11 cellular contexts compared by ENCODE assay signal in genomic region chr15:40908095-40908494, GRCh38. TPM values are rescaled to one million over a fixed set of nuclear protein-coding genes. Genes with fewer than 3 reads are reported as not detected.
A peak's percentile ranks its signal among the peaks of the same experiment; 100 is the strongest.
DNase-seq lines count a peak whose midpoint lies in the region; ATAC-seq and TF ChIP-seq lines count a peak whose summit lies in the region.
"Had no signal": no experiment of that assay in that cellular context is flagged by ENCODE, and none has a peak within 500 bp of the region (broad histone marks: within the 10 kb centered on the region; RNA-seq: fewer than 3 reads in every experiment).

No MANE protein-coding gene starts in this region.

- H3K36me3 Mint-ChIP-seq in activated T-helper 17 cell treated with anti-CD3 and anti-CD28 coated beads, Interleukin-2, amount 50 U/mL, for 72 hours (ENCODE audit: low read depth) = peaks cover 10% of the 10 kb centered on the region
- H3K36me3 Mint-ChIP-seq in memory B cell = peaks cover 6% of the 10 kb centered on the region

- no peak overlapping the region for H3K27ac Mint-ChIP-seq in activated T-helper 17 cell treated with anti-CD3 and anti-CD28 coated beads, Interleukin-2, amount 50 U/mL, for 72 hours
- peak overlapping the region; percentile 39 for H3K27ac Mint-ChIP-seq in memory B cell

- TF ChIP-seq CTCF in heart right ventricle (IDR thresholded peaks at IDR 0.05) (no peak), upper lobe of right lung (IDR thresholded peaks at IDR 0.05) (no peak)

- no peaks in the 10 kb centered on the region for H3K27me3 Mint-ChIP-seq in activated T-helper 17 cell treated with anti-CD3 and anti-CD28 coated beads, Interleukin-2, amount 50 U/mL, for 72 hours
- H3K27me3 Mint-ChIP-seq in memory B cell = no peaks in the 10 kb centered on the region

- H3K27me3 ChIP-seq in heart right ventricle (no peaks in the 10 kb centered on the region), upper lobe of right lung (no peaks in the 10 kb centered on the region)

- 80 to 86% methylated on average over 7 of the region's 7 CpGs for WGBS in heart right ventricle, 2 donors

- peak overlapping the region; percentile 77 for H3K4me3 Mint-ChIP-seq in activated T-helper 17 cell treated with anti-CD3 and anti-CD28 coated beads, Interleukin-2, amount 50 U/mL, for 72 hours
- H3K4me3 Mint-ChIP-seq in memory B cell = peak overlapping the region; percentile 28

- H3K4me1 ChIP-seq in heart right ventricle (peaks cover 19 to 91% (median 66%) of the 10 kb centered on the region in 9 donors), upper lobe of right lung (peaks cover 49% of the 10 kb centered on the region)

- no peaks in the 10 kb centered on the region for H3K9me3 Mint-ChIP-seq in activated T-helper 17 cell treated with anti-CD3 and anti-CD28 coated beads, Interleukin-2, amount 50 U/mL, for 72 hours
- no peaks in the 10 kb centered on the region for H3K9me3 Mint-ChIP-seq in memory B cell

- H3K4me3 ChIP-seq in heart right ventricle = no peak overlapping the region
- no peak overlapping the region for H3K4me3 ChIP-seq in upper lobe of right lung

- DNase-seq in heart right ventricle (no peak), left cardiac atrium (no peak), memory B cell (ENCODE audit: low spot score in 2 of 2) (no peak), upper lobe of right lung (no peak), hepatic stellate cell (ENCODE audit: low spot score) (no peak)
- DNase-seq: islet precursor cell, NCI-H2227 treated with DMSO at 0.1 percent for 48 hours had no signal

- H3K9me3 ChIP-seq in heart right ventricle (no peaks in the 10 kb centered on the region), upper lobe of right lung (no peaks in the 10 kb centered on the region)

- H3K27ac ChIP-seq in heart right ventricle (peak overlapping the region in 7 of 10 donors; percentile 96 to 100 (median 99)), upper lobe of right lung (peak overlapping the region; percentile 80)

- intact Hi-C loops in heart right ventricle (cut with DNase I) = loop anchor here in 3 of 10 donors (5.0 to 10.0 kb wide), 2 partner anchors 34 to 207 kb away; partner anchors contain the start of gene INO80 (in 3 of the 3)
- intact Hi-C loops in left cardiac atrium (cut with DNase I) = loop anchor here (5.0 to 10.0 kb wide), 2 partner anchors 34 to 277 kb away; no protein-coding TSS in a partner anchor
- intact Hi-C loops in upper lobe of right lung (cut with DNase I) = loop anchor here (10.0 kb wide), 1 partner anchor 267 kb away; no protein-coding TSS in a partner anchor

- H3K36me3 ChIP-seq in heart right ventricle = peaks cover 0 to 16% (median 8%) of the 10 kb centered on the region in 9 donors
- peaks cover 9% of the 10 kb centered on the region for H3K36me3 ChIP-seq in upper lobe of right lung

- ATAC-seq in heart right ventricle (no peak), left cardiac atrium (no peak), memory B cell (ENCODE audit: low read depth) (no peak), upper lobe of right lung (no peak), HG03460 (IDR thresholded peaks at IDR 0.05; ENCODE audit: unreplicated experiment) (no peak), HG03039 (IDR thresholded peaks at IDR 0.05; ENCODE audit: unreplicated experiment) (no peak)
- ATAC-seq in activated T-helper 17 cell treated with anti-CD3 and anti-CD28 coated beads, Interleukin-2, amount 50 U/mL, for 72 hours (replicated peaks) = no peak

- no peaks in the 10 kb centered on the region for H3K4me1 Mint-ChIP-seq in activated T-helper 17 cell treated with anti-CD3 and anti-CD28 coated beads, Interleukin-2, amount 50 U/mL, for 72 hours
- peaks cover 33% of the 10 kb centered on the region for H3K4me1 Mint-ChIP-seq in memory B cell

RNA-seq across cellular contexts. Expression of gene VPS18, which starts 13.8 kb away (rescaled TPM):
- total RNA-seq in heart right ventricle (10 to 100 TPM; 16.0 to 25.0 (median 21.5) TPM), left cardiac atrium (10 to 100 TPM; 17.1 to 23.7 TPM), upper lobe of right lung (24.5 TPM)
- polyA plus RNA-seq in heart right ventricle = 10 to 100 TPM; 10.5 to 12.2 TPM
- 10 to 100 TPM in 1 of 2 donors, 1 to 10 TPM in 1; 5.6 to 12.0 TPM for total RNA-seq in activated T-helper 17 cell treated with anti-CD3 and anti-CD28 coated beads, Interleukin-2, amount 50 U/mL, for 72 hours

RNA-seq across cellular contexts. Expression of gene DLL4, which starts 21.0 kb away (rescaled TPM):
- total RNA-seq in heart right ventricle (10 to 100 TPM in 8 of 10 donors, 1 to 10 TPM in 2; 6.5 to 24.8 (median 16.6) TPM), left cardiac atrium (1 to 10 TPM; 8.5 to 9.2 TPM), upper lobe of right lung (22.0 TPM)
- polyA plus RNA-seq in heart right ventricle = 10 to 100 TPM in 1 of 2 donors, 1 to 10 TPM in 1; 8.7 to 10.2 TPM
- total RNA-seq in activated T-helper 17 cell treated with anti-CD3 and anti-CD28 coated beads, Interleukin-2, amount 50 U/mL, for 72 hours = not detected
- total RNA-seq: MCF 10A had no signal

RNA-seq across cellular contexts. Expression of gene RHOV, which starts 34.1 kb away (rescaled TPM):
- total RNA-seq in heart right ventricle = not detected
- under 1 TPM in 1 of 2 donors, not detected in 1; 0.03 TPM for polyA plus RNA-seq in heart right ventricle
- not detected for total RNA-seq in left cardiac atrium
- under 1 TPM; 0.24 to 0.45 TPM for total RNA-seq in activated T-helper 17 cell treated with anti-CD3 and anti-CD28 coated beads, Interleukin-2, amount 50 U/mL, for 72 hours
- total RNA-seq in upper lobe of right lung = not detected

RNA-seq across cellular contexts. Expression of gene CHAC1, which starts 45.2 kb away (rescaled TPM):
- total RNA-seq in heart right ventricle (1 to 10 TPM in 7 of 10 donors, under 1 TPM in 3; 0.31 to 4.8 (median 1.7) TPM), left cardiac atrium (1 to 10 TPM; 2.6 to 3.3 TPM), upper lobe of right lung (4.4 TPM)
- 1 to 10 TPM; 1.7 to 7.6 TPM for polyA plus RNA-seq in heart right ventricle
- 1 to 10 TPM; 2.4 to 6.8 TPM for total RNA-seq in activated T-helper 17 cell treated with anti-CD3 and anti-CD28 coated beads, Interleukin-2, amount 50 U/mL, for 72 hours

Comparison
In these comparisons a context has a peak if more than half of its experiments do, and no peak if none do; other contexts are left out.
1. RNA of gene DLL4, which starts 21.0 kb away (total RNA-seq): 22.0 TPM in upper lobe of right lung (single experiment), 6.5 to 24.8 TPM in heart right ventricle and 8.5 to 9.2 TPM in left cardiac atrium; not detected in activated T-helper 17 cell treated with anti-CD3 and anti-CD28 coated beads, Interleukin-2, amount 50 U/mL, for 72 hours; every median in the first group is over 4 times any median in the second.